In the genomic region with DNA sequence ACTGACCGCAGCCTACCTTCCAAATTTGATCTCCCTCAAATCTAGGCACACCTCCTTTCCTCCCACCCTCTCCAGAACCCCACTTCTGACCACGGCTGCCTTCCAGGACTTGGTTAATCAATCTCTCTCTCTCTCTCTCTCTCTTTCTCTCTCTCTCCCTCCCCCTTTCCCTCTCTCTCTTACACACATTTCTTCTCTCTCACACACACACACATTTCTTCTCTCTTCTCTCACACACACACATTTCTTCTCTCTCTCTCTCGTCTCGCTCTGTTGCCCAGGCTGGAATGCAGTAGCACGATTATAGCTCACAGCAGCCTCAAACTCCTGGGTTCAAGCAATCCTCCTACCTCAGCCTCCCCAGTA, we compare ENCODE assay signal across 8 cellular contexts. TPM values are rescaled to one million over a fixed set of nuclear protein-coding genes. Genes with fewer than 3 reads are reported as not detected.
DNase-seq lines count a peak whose midpoint lies in the region; ATAC-seq and TF ChIP-seq lines count a peak whose summit lies in the region.

No MANE protein-coding gene starts in this region.

- H3K27ac Mint-ChIP-seq in activated naive CD8-positive, alpha-beta T cell treated with anti-CD3 and anti-CD28 coated beads, Interleukin-2, amount 50 U/mL, for 24 hours: peak overlapping the region; percentile 91

- peak overlapping the region; percentile 89 for H3K4me3 Mint-ChIP-seq in activated naive CD8-positive, alpha-beta T cell treated with anti-CD3 and anti-CD28 coated beads, Interleukin-2, amount 50 U/mL, for 24 hours

- CTCF ChIA-PET in A673 (lab: Charles Lee): no interaction called here

- H3K27me3 Mint-ChIP-seq in activated naive CD8-positive, alpha-beta T cell treated with anti-CD3 and anti-CD28 coated beads, Interleukin-2, amount 50 U/mL, for 24 hours: peaks cover 4% of the 10 kb centered on the region

- in situ Hi-C loops in HAP-1 (cut with MboI; ENCODE audit: low sequenced_read_pairs) (no loop called here), G401 (cut with HindIII; ENCODE audit: low sequenced_read_pairs) (no loop called here)

- peak overlapping the region; percentile 94 for H3K27ac ChIP-seq in A673 (ENCODE audit: low read depth, low read length, poor library complexity, severe bottlenecking)
- H3K27ac ChIP-seq in left lung: peak overlapping the region; percentile 91 to 96
- peak overlapping the region; percentile 85 for H3K27ac ChIP-seq in urinary bladder (ENCODE audit: low read depth)

- H3K36me3 ChIP-seq in A673 (ENCODE audit: insufficient read depth, low read length, poor library complexity, severe bottlenecking) (peaks cover 4% of the 10 kb centered on the region), HAP-1 (replicated peaks) (no peaks in the 10 kb centered on the region; the same call in 1 of the 2 replicates), left lung (no peaks in the 10 kb centered on the region), urinary bladder (ENCODE audit: insufficient read depth) (no peaks in the 10 kb centered on the region)

- H3K36me3 Mint-ChIP-seq in activated naive CD8-positive, alpha-beta T cell treated with anti-CD3 and anti-CD28 coated beads, Interleukin-2, amount 50 U/mL, for 24 hours (ENCODE audit: low read depth): peaks cover 13% of the 10 kb centered on the region

- TF ChIP-seq CTCF in A673 (conservative IDR thresholded peaks at IDR 0.05; ENCODE audit: low read depth, low read length): no peak
- TF ChIP-seq CTCF in left lung (IDR thresholded peaks at IDR 0.05): no peak

- WGBS in urinary bladder: 17% methylated on average over 5 of the region's 5 CpGs

- POLR2A ChIA-PET in A673 (lab: Charles Lee; ENCODE audit: low non-redundant PET): no interaction called here

- peak; percentile 7 for ATAC-seq in activated naive CD8-positive, alpha-beta T cell treated with anti-CD3 and anti-CD28 coated beads, Interleukin-2, amount 50 U/mL, for 24 hours
- ATAC-seq in left lung: peak; percentile 1

- intact Hi-C loops in A673 (cut with micrococcal nuclease; ENCODE audit: unreplicated experiment) (no loop called here), left lung (cut with DNase I) (no loop called here)

- DNase-seq in A673 (ENCODE audit: low spot score): no peak
- no peak for DNase-seq in HAP-1 (ENCODE audit: low spot score in 2 of 2)
- no peak for DNase-seq in activated naive CD8-positive, alpha-beta T cell treated with anti-CD3 and anti-CD28 coated beads, Interleukin-2, amount 50 U/mL, for 24 hours
- DNase-seq in left lung: no peak
- DNase-seq in G401 (ENCODE audit: low spot score): no peak
- no peak for DNase-seq in DMS153 treated with DMSO at 0.1 percent for 48 hours (lab: John Stamatoyannopoulos, UW; ENCODE audit: unreplicated experiment)
- DNase-seq in NCI-H1105 (lab: John Stamatoyannopoulos, UW): no peak

- no TSS peak for BruUV-seq in A673 (replicated peaks; lab: Mats Ljungman, UMichigan)

- peaks cover 51% of the 10 kb centered on the region for H3K4me1 Mint-ChIP-seq in activated naive CD8-positive, alpha-beta T cell treated with anti-CD3 and anti-CD28 coated beads, Interleukin-2, amount 50 U/mL, for 24 hours

- no peaks in the 10 kb centered on the region for H3K27me3 ChIP-seq in A673 (replicated peaks; ENCODE audit: insufficient read depth, low read depth, low read length, poor library complexity)
- H3K27me3 ChIP-seq in HAP-1 (ENCODE audit: low read depth): no peaks in the 10 kb centered on the region
- H3K27me3 ChIP-seq in left lung: no peaks in the 10 kb centered on the region

- H3K4me3 ChIP-seq in A673 (ENCODE audit: low read depth, low read length, poor library complexity, severe bottlenecking) (peak overlapping the region; percentile 97), HAP-1 (peak overlapping the region; percentile 81), left lung (peak overlapping the region; percentile 72 to 81), urinary bladder (ENCODE audit: low read depth, low read length) (peak overlapping the region; percentile 35)

- H3K9me3 Mint-ChIP-seq in activated naive CD8-positive, alpha-beta T cell treated with anti-CD3 and anti-CD28 coated beads, Interleukin-2, amount 50 U/mL, for 24 hours: no peaks in the 10 kb centered on the region

- peaks cover 32% of the 10 kb centered on the region for H3K4me1 ChIP-seq in A673 (ENCODE audit: insufficient read depth, low read length, poor library complexity, severe bottlenecking)
- peaks cover 20% of the 10 kb centered on the region for H3K4me1 ChIP-seq in HAP-1
- peaks cover 17 to 47% of the 10 kb centered on the region in 2 donors for H3K4me1 ChIP-seq in left lung
- H3K4me1 ChIP-seq in urinary bladder (ENCODE audit: insufficient read depth): no peaks in the 10 kb centered on the region

- H3K9me3 ChIP-seq in A673 (ENCODE audit: low read depth, low read length, poor library complexity, severe bottlenecking) (no peaks in the 10 kb centered on the region), HAP-1 (no peaks in the 10 kb centered on the region), left lung (no peaks in the 10 kb centered on the region)

RNA-seq across cellular contexts. Expression of a gene that starts 0.5 kb away (rescaled TPM):
- total RNA-seq in A673 (2021) (62.1 and 76.8 TPM in 2 replicates), left lung (10 to 100 TPM; 54.8 to 70.3 TPM), urinary bladder (120 TPM)
- polyA plus RNA-seq in urinary bladder: 18.3 TPM
- 94.1 and 134 TPM in 2 replicates for total RNA-seq in G401 (2014; rRNA removed; shearing (Covaris generic))

RNA-seq across cellular contexts. Expression of a gene that starts 20.4 kb away (rescaled TPM):
- 11.2 and 15.6 TPM in 2 replicates for total RNA-seq in A673 (2021)
- 10 to 100 TPM; 17.5 to 20.1 TPM for total RNA-seq in left lung
- 28.3 TPM for total RNA-seq in urinary bladder
- 17.0 TPM for polyA plus RNA-seq in urinary bladder
- total RNA-seq in G401 (2014; rRNA removed; shearing (Covaris generic)): 14.7 and 26.9 TPM in 2 replicates

RNA-seq across cellular contexts. Expression of a gene that starts 48.1 kb away (rescaled TPM):
- total RNA-seq in A673 (2021): 151 and 170 TPM in 2 replicates
- 100 to 1,000 TPM; 124 to 145 TPM for total RNA-seq in left lung
- 78.2 TPM for total RNA-seq in urinary bladder
- 164 TPM for polyA plus RNA-seq in urinary bladder
- 257 and 284 TPM in 2 replicates for total RNA-seq in G401 (2014; rRNA removed; shearing (Covaris generic))

Comparison
In these comparisons a context has a peak if more than half of its experiments do, and no peak if none do; other contexts are left out.
1. H3K4me3 ChIP-seq: peak in every context shown above with its lines; median percentile 97 in A673; 81 in HAP-1; 76 in left lung; 35 in urinary bladder.